ENCODE assay signal across 14 cellular contexts in genomic region chrX:152758918-152759317, GRCh38. TPM values are rescaled to one million over a fixed set of nuclear protein-coding genes. Genes with fewer than 3 reads are reported as not detected.
"Had no signal": no experiment of that assay in that cellular context is flagged by ENCODE, and none has a peak within 500 bp of the region (broad histone marks: within the 10 kb centered on the region; RNA-seq: fewer than 3 reads in every experiment).

Gene CSAG3 (plus strand): TSS chrX:152759218.

RNA-seq across cellular contexts. Expression of gene CSAG3, which starts in this region (rescaled TPM):
- total RNA-seq: stomach, subcutaneous adipose tissue, suprapubic skin, temporal lobe, thoracic aorta, thyroid gland, tibial nerve, transverse colon, upper lobe of left lung, upper lobe of right lung, ureter, urinary bladder, uterus, vagina had no signal
- polyA plus RNA-seq: stomach, urinary bladder had no signal
